Comparison of ENCODE assay signal across 16 cellular contexts in genomic region chr9:129506892-129507291, GRCh38.
DNase-seq lines count a peak whose midpoint lies in the region; ATAC-seq, FAIRE-seq and TF ChIP-seq lines count a peak whose summit lies in the region.
"Had no signal": no experiment of that assay in that cellular context is flagged by ENCODE, and none has a peak within 500 bp of the region (broad histone marks: within the 10 kb centered on the region; RNA-seq: fewer than 3 reads in every experiment).

No MANE protein-coding gene starts in this region.

- H3K4me3 ChIP-seq in HEK293 (ENCODE audit: low read depth, low read length): no peak overlapping the region
- H3K4me3 ChIP-seq: tibial nerve had no signal

- FAIRE-seq in D721Med (lab: Jason Lieb, UNC): no peak

- peaks cover 15% of the 10 kb centered on the region for H3K4me1 Mint-ChIP-seq in WTC11
- H3K4me1 Mint-ChIP-seq: immature natural killer cell had no signal

- peaks cover 0 to 7% of the 10 kb centered on the region in 2 experiments; a peak in 1 of 3 replicates for H3K36me3 ChIP-seq in HEK293 (ENCODE audit: control insufficient read depth in 2 of 2, insufficient read depth in 1 of 2, low read length in 2 of 2)

- H3K27ac ChIP-seq in HEK293 (ENCODE audit: extremely low read depth, low read depth, low read length): no peak overlapping the region

- TF ChIP-seq CTCF in HEK293 (tag by site-specific recombination; IDR thresholded peaks at IDR 0.05) (no peak), WTC11 (IDR thresholded peaks at IDR 0.05) (no peak), D721Med (IDR thresholded peaks at IDR 0.05; ENCODE audit: insufficient read depth, missing control alignments) (no peak)

- H3K27ac Mint-ChIP-seq in WTC11: no peak overlapping the region
- H3K27ac Mint-ChIP-seq: activated CD4-positive, alpha-beta T cell treated with anti-CD3 and anti-CD28 coated beads, Interleukin-2, amount 10 ng/mL, durations not matched to agents 7 days and 5 days; immature natural killer cell had no signal

- ATAC-seq in WTC11 (peak; percentile 25; the same call in 1 of the 2 replicates), left ventricle myocardium superior (peak; percentile 28)
- ATAC-seq: esophagus mucosa; naive thymus-derived CD4-positive, alpha-beta T cell had no signal

- CTCF ChIA-PET in HEK293 (lab: Yijun Ruan, JAX) (interaction anchor here (0.6 to 1.5 kb wide), 2 partner anchors 55 to 368 kb away, joined by 4 to 5 read pairs; no protein-coding TSS in a partner anchor), WTC11 (lab: Charles Lee) (interaction anchor here (0.6 kb wide), 1 partner anchor 364 kb away, joined by 4 read pairs; no protein-coding TSS in a partner anchor)

- H3K9me3 Mint-ChIP-seq in WTC11: 0 out of 2 replicates have a peak, but pooled peaks cover 5% of the 10 kb centered on the region
- H3K9me3 Mint-ChIP-seq: immature natural killer cell had no signal

- no peaks in the 10 kb centered on the region for H3K36me3 Mint-ChIP-seq in WTC11
- H3K36me3 Mint-ChIP-seq: immature natural killer cell had no signal

- no peaks in the 10 kb centered on the region for H3K4me1 ChIP-seq in HEK293 (ENCODE audit: control insufficient read depth, insufficient read depth, low read length)

- intact Hi-C loops in left ventricle myocardium superior (cut with micrococcal nuclease): no loop called here

- no peak overlapping the region for H3K4me3 Mint-ChIP-seq in WTC11
- H3K4me3 Mint-ChIP-seq: activated CD4-positive, alpha-beta T cell treated with anti-CD3 and anti-CD28 coated beads, Interleukin-2, amount 10 ng/mL, durations not matched to agents 7 days and 5 days; immature natural killer cell; naive thymus-derived CD4-positive, alpha-beta T cell had no signal

- peaks cover 9% of the 10 kb centered on the region for H3K27me3 Mint-ChIP-seq in WTC11 (ENCODE audit: low read depth)
- H3K27me3 Mint-ChIP-seq: activated CD4-positive, alpha-beta T cell treated with anti-CD3 and anti-CD28 coated beads, Interleukin-2, amount 10 ng/mL, durations not matched to agents 7 days and 5 days had no signal

- H3K9me3 ChIP-seq in HEK293 (ENCODE audit: control insufficient read depth, insufficient read depth, low read depth, low read length): no peaks in the 10 kb centered on the region
- H3K9me3 ChIP-seq: tibial nerve had no signal

- POLR2A ChIA-PET in HEK293 (lab: Yijun Ruan, JAX) (no interaction called here), WTC11 (lab: Charles Lee) (interaction anchor here (0.6 to 0.8 kb wide), 3 partner anchors 90 to 285 kb away, joined by 3 to 5 read pairs (median 4); no protein-coding TSS in a partner anchor)

- DNase-seq in WTC11 (ENCODE audit: low spot score) (no peak), left ventricle myocardium superior (no peak), retina (peak; percentile 56), Kasumi-1 (lab: John Stamatoyannopoulos, UW) (no peak), HCEC 1CT (no peak), D721Med (ENCODE audit: insufficient read length, low spot score) (no peak)
- DNase-seq: activated CD4-positive, alpha-beta T cell treated with anti-CD3 and anti-CD28 coated beads, Interleukin-2, amount 10 ng/mL, durations not matched to agents 7 days and 5 days; activated gamma-delta T cell treated with Interleukin-2 at 50 U/mL for 16 hours; immature natural killer cell; naive thymus-derived CD4-positive, alpha-beta T cell; NCI-H1694 treated with DMSO at 0.1 percent for 48 hours; NCI-H82; stimulated activated CD4-positive, alpha-beta T cell treated with anti-CD3 and anti-CD28 coated beads, Interleukin-12 subunit alpha, Interleukin-12 subunit beta, amount 100 ng/mL, for 4 hours had no signal

TF ChIP-seq in HEK293, 187 proteins besides CTCF, POLR2A, EP300 and RAD21:
- TF ChIP-seq ZBTB11 (tag by site-specific recombination; conservative IDR thresholded peaks at IDR 0.05; ENCODE audit: low read depth): no peak
- TF ChIP-seq IKZF3 (tag by site-specific recombination; IDR thresholded peaks at IDR 0.05): peak; percentile 49; the same call in 1 of the 2 replicates

TF ChIP-seq in WTC11, 78 proteins besides CTCF, POLR2A, EP300 and RAD21:
- TF ChIP-seq ETV6 (CRISPR knock-in tag; IDR thresholded peaks at IDR 0.05) (no peak), SMAD4 (CRISPR knock-in tag; IDR thresholded peaks at IDR 0.05) (no peak), GRHL2 (CRISPR knock-in tag; IDR thresholded peaks at IDR 0.05; ENCODE audit: insufficient replicate concordance, severe bottlenecking) (no peak), OVOL2 (CRISPR knock-in tag; IDR thresholded peaks at IDR 0.05; ENCODE audit: borderline replicate concordance) (no peak), ATF2 (CRISPR knock-in tag; IDR thresholded peaks at IDR 0.05; ENCODE audit: borderline replicate concordance, low read depth) (no peak), ZBTB21 (CRISPR knock-in tag; IDR thresholded peaks at IDR 0.05; ENCODE audit: borderline replicate concordance) (no peak), TCF7 (CRISPR knock-in tag; IDR thresholded peaks at IDR 0.05; ENCODE audit: low read depth) (no peak), FOXP4 (CRISPR knock-in tag; IDR thresholded peaks at IDR 0.05) (no peak), USF2 (CRISPR knock-in tag; IDR thresholded peaks at IDR 0.05) (no peak)
